In genomic region chr21:45726438-45726837, GRCh38 we compare ENCODE assay signal across 14 cellular contexts.
DNase-seq lines count a peak whose midpoint lies in the region; ATAC-seq and TF ChIP-seq lines count a peak whose summit lies in the region.
"Had no signal": no experiment of that assay in that cellular context is flagged by ENCODE, and none has a peak within 500 bp of the region (broad histone marks: within the 10 kb centered on the region; RNA-seq: fewer than 3 reads in every experiment).

No MANE protein-coding gene starts in this region.

- peak overlapping the region in 1 of 2 experiments; percentile 79; a peak in 2 of 4 replicates for H3K27ac ChIP-seq in SK-N-SH (ENCODE audit: low read depth in 2 of 2, low read length in 1 of 2)
- H3K27ac ChIP-seq: GM23248 had no signal

- peak; percentile 56 for DNase-seq in SK-N-SH
- DNase-seq in cerebellum (ENCODE audit: low spot score) = peak; percentile 54
- peak; percentile 9 for DNase-seq in myocyte (ENCODE audit: low read depth)
- DNase-seq in medulla oblongata (ENCODE audit: extremely low spot score) = no peak
- DNase-seq: 8988T; AML-193; CD4-positive, CD25-positive, alpha-beta regulatory T cell; DMS79; GM23248 had no signal

- H3K9ac ChIP-seq in SK-N-SH = no peak overlapping the region
- H3K9ac ChIP-seq: BLaER1 treated with 17β-estradiol and CSF1 and Interleukin-3, amounts not matched to agents 10 nM and 100 nM; GM23248 had no signal

- 0 out of 2 replicates have a peak, but pooled peaks cover 3% of the 10 kb centered on the region for H3K79me2 ChIP-seq in SK-N-SH (ENCODE audit: insufficient read depth)

- POLR2A ChIA-PET in SK-N-SH (lab: Yijun Ruan, JAX) = no interaction called here

- no peak overlapping the region for H3K4me3 ChIP-seq in SK-N-SH (ENCODE audit: low read depth in 2 of 2, low read length in 1 of 2)
- H3K4me3 ChIP-seq: BLaER1 treated with 17β-estradiol and CSF1 and Interleukin-3, amounts not matched to agents 10 nM and 100 nM; GM23248 had no signal

- H3K9me3 ChIP-seq in SK-N-SH = no peaks in the 10 kb centered on the region

- CTCF ChIA-PET in SK-N-SH (lab: Yijun Ruan, JAX) = interaction anchor here (0.7 to 1.3 kb wide), 2 partner anchors 10 to 14 kb away, joined by 3 to 4 read pairs; no protein-coding TSS in a partner anchor

- ATAC-seq in SK-N-SH treated with all-trans-retinoic acid at 6 μM for 48 hours (no peak), HG02885 (IDR thresholded peaks at IDR 0.05; ENCODE audit: poor library complexity, unreplicated experiment) (no peak), HG03457 (IDR thresholded peaks at IDR 0.05; ENCODE audit: unreplicated experiment) (no peak)
- ATAC-seq: HepG2 had no signal

- TF ChIP-seq EP300 in SK-N-SH (IDR thresholded peaks at IDR 0.05; ENCODE audit: borderline replicate concordance in 1 of 2, low read depth in 1 of 2, low read length in 1 of 2) = no peak

- no peak for TF ChIP-seq CTCF in SK-N-SH (IDR thresholded peaks at IDR 0.05)

- no peak for TF ChIP-seq RAD21 in SK-N-SH (IDR thresholded peaks at IDR 0.05; ENCODE audit: low read length)

- 95% methylated on average over 9 of the region's 10 CpGs for WGBS in SK-N-SH (ENCODE audit: low lambda C conversion rate)

- H3K4me2 ChIP-seq in SK-N-SH = no peak overlapping the region

- H2AFZ ChIP-seq in SK-N-SH (ENCODE audit: low read depth) = no peak overlapping the region
- H2AFZ ChIP-seq: GM23248 had no signal

- no peaks in the 10 kb centered on the region for H3K36me3 ChIP-seq in SK-N-SH (replicated peaks in 1 of 2; ENCODE audit: control insufficient read depth in 1 of 2, insufficient read depth in 2 of 2, low read length in 1 of 2)

- no peaks in the 10 kb centered on the region for H3K27me3 ChIP-seq in SK-N-SH (ENCODE audit: insufficient read depth)
- H3K27me3 ChIP-seq: BLaER1 treated with 17β-estradiol and CSF1 and Interleukin-3, amounts not matched to agents 10 nM and 100 nM had no signal

- no peaks in the 10 kb centered on the region for H3K9me2 ChIP-seq in SK-N-SH

- H3K4me1 ChIP-seq in SK-N-SH (ENCODE audit: control insufficient read depth in 1 of 2, insufficient read depth in 2 of 2, low read depth in 1 of 2, low read length in 1 of 2) = peaks cover 7 to 46% of the 10 kb centered on the region in 2 experiments; a peak in 3 of 4 replicates

- no peaks in the 10 kb centered on the region for H4K20me1 ChIP-seq in SK-N-SH (ENCODE audit: insufficient read depth)

- H3F3A ChIP-seq in SK-N-SH (replicated peaks; ENCODE audit: insufficient read depth) = no peaks in the 10 kb centered on the region

TF ChIP-seq in SK-N-SH, 30 proteins besides CTCF, POLR2A, EP300 and RAD21:
- TF ChIP-seq NFIC (IDR thresholded peaks at IDR 0.05; ENCODE audit: borderline replicate concordance) (no peak), JUND (IDR thresholded peaks at IDR 0.05) (no peak), NRF1 (IDR thresholded peaks at IDR 0.05; ENCODE audit: low read depth, low read length) (no peak), FOXJ3 (CRISPR knock-in tag; IDR thresholded peaks at IDR 0.05) (0 out of 2 replicates have a peak, but pooled peaks have one; percentile 21), PBX3 (IDR thresholded peaks at IDR 0.05) (no peak), MXI1 (IDR thresholded peaks at IDR 0.05; ENCODE audit: low read depth, low read length) (peak; percentile 30; the same call in 1 of the 2 replicates), TAF1 (IDR thresholded peaks at IDR 0.05; ENCODE audit: borderline replicate concordance, low read depth, low read length) (no peak), POLR2AphosphoS5 (IDR thresholded peaks at IDR 0.05; ENCODE audit: low read depth, low read length) (no peak), YY1 (IDR thresholded peaks at IDR 0.05; ENCODE audit: low read depth) (no peak), TEAD4 (IDR thresholded peaks at IDR 0.05; ENCODE audit: borderline replicate concordance, insufficient read depth) (no peak), FOXM1 (IDR thresholded peaks at IDR 0.05; ENCODE audit: low read depth) (no peak), RCOR1 (IDR thresholded peaks at IDR 0.05; ENCODE audit: low read length) (no peak), USF2 (IDR thresholded peaks at IDR 0.05; ENCODE audit: borderline replicate concordance, low read depth, low read length) (no peak)

TF ChIP-seq in SK-N-SH treated with all-trans-retinoic acid at 6 μM for 48 hours, 23 proteins besides CTCF, POLR2A, EP300 and RAD21 (continues in another document):
- TF ChIP-seq ARNTL (CRISPR knock-in tag; IDR thresholded peaks at IDR 0.05; ENCODE audit: borderline replicate concordance, low read depth) (no peak), ZNF565 (CRISPR knock-in tag; conservative IDR thresholded peaks at IDR 0.05; ENCODE audit: low read depth) (no peak), ZFP3 (CRISPR knock-in tag; IDR thresholded peaks at IDR 0.05) (no peak), OSR1 (CRISPR knock-in tag; IDR thresholded peaks at IDR 0.05) (no peak), ZFP30 (CRISPR knock-in tag; IDR thresholded peaks at IDR 0.05) (no peak), TCF4 (CRISPR knock-in tag; IDR thresholded peaks at IDR 0.05; ENCODE audit: borderline replicate concordance) (no peak), SNAI2 (CRISPR knock-in tag; IDR thresholded peaks at IDR 0.05) (no peak), BACH2 (CRISPR knock-in tag; IDR thresholded peaks at IDR 0.05; ENCODE audit: borderline replicate concordance) (no peak), RARB (CRISPR knock-in tag; IDR thresholded peaks at IDR 0.05) (no peak), CSRNP3 (CRISPR knock-in tag; IDR thresholded peaks at IDR 0.05) (no peak), ESRRG (CRISPR knock-in tag; IDR thresholded peaks at IDR 0.05) (no peak), GLIS3 (CRISPR knock-in tag; IDR thresholded peaks at IDR 0.05) (no peak), PPARA (CRISPR knock-in tag; IDR thresholded peaks at IDR 0.05; ENCODE audit: borderline replicate concordance) (no peak), CREB5 (CRISPR knock-in tag; IDR thresholded peaks at IDR 0.05; ENCODE audit: low read depth) (no peak), ZC3H10 (CRISPR knock-in tag; IDR thresholded peaks at IDR 0.05) (no peak), ISL1 (CRISPR knock-in tag; IDR thresholded peaks at IDR 0.05) (no peak), PATZ1 (CRISPR knock-in tag; IDR thresholded peaks at IDR 0.05; ENCODE audit: borderline replicate concordance) (no peak)
